8 cellular contexts compared by ENCODE assay signal in the genomic region with DNA sequence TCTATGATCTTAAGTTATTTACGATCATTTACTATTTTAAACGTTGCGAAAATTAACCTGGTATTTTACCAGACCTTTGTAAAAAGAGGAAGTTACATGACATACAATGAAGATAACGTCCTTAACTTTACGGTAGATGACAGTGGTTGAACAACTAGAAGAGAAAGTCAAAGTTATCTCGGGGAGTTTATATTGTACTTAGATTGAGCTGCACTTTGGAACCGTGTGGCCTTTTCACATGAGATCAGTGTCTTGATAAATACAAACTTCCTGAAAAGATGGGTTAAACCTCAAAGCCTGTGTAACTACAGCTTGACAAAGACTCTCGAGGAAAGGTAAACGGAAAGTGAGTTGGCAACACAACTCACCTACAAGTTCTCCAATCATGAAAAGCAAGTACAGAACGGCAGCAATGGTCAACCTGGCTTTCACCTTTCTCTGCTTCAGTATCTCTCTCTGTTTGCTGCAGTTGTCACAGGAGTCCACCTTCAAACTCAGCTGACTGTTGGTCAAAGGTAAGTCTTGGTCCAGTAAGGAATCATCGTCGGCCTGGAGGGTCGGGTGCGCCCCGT. TPM values are rescaled to one million over a fixed set of nuclear protein-coding genes. Genes with fewer than 3 reads are reported as not detected.
DNase-seq lines count a peak whose midpoint lies in the region; ATAC-seq, FAIRE-seq and TF ChIP-seq lines count a peak whose summit lies in the region.

No MANE protein-coding gene starts in this region.

- TF ChIP-seq POLR2A in upper lobe of left lung (IDR thresholded peaks at IDR 0.05): no peak

- no peak for FAIRE-seq in bronchial epithelial cell (lab: Jason Lieb, UNC)

- DNase-seq in GM20000 (ENCODE audit: low spot score) (peak; percentile 57), NCI-H526 (lab: John Stamatoyannopoulos, UW) (peak; percentile 17 to 32), bronchial epithelial cell (ENCODE audit: low read depth) (peak; percentile 39), lung (ENCODE audit: low spot score) (no peak), upper lobe of left lung (no peak), HCEC 1CT (no peak)
- DNase-seq in stimulated activated CD4-positive, alpha-beta T cell treated with anti-CD3 and anti-CD28 coated beads, Interleukin-4, amount 100 ng/mL, for 1 hour: no peak

- H3K4me3 ChIP-seq in bronchial epithelial cell (ENCODE audit: low read depth, low read length): peak overlapping the region; percentile 60
- H3K4me3 ChIP-seq in lung: peak overlapping the region; percentile 63
- peak overlapping the region; percentile 67 to 91 (median 80) for H3K4me3 ChIP-seq in upper lobe of left lung

- H3K27ac ChIP-seq in C4-2B (peak overlapping the region; percentile 91), lung (ENCODE audit: low read depth in 1 of 2, low read length in 1 of 2) (peak overlapping the region in 1 of 2 donors; percentile 48), upper lobe of left lung (peak overlapping the region; percentile 69 to 86 (median 78))

- peaks cover 0 to 7% of the 10 kb centered on the region in 2 donors for H3K4me1 ChIP-seq in lung (ENCODE audit: control insufficient read depth in 2 of 2, insufficient read depth in 2 of 2, low read length in 2 of 2)
- H3K4me1 ChIP-seq in upper lobe of left lung: peaks cover 13 to 20% (median 17%) of the 10 kb centered on the region in 4 donors

- no peaks in the 10 kb centered on the region for H3K9me3 ChIP-seq in lung (ENCODE audit: control insufficient read depth in 2 of 2, insufficient read depth in 1 of 2, low read length in 1 of 2)
- no peaks in the 10 kb centered on the region for H3K9me3 ChIP-seq in upper lobe of left lung

- ATAC-seq in lung (ENCODE audit: insufficient read depth, low FRiP score) (no peak), upper lobe of left lung (ENCODE audit: low FRiP score in 2 of 2) (no peak)

- TF ChIP-seq CTCF in C4-2B (conservative IDR thresholded peaks at IDR 0.05): no peak
- no peak for TF ChIP-seq CTCF in GM20000 (IDR thresholded peaks at IDR 0.05; ENCODE audit: extremely low read depth, missing control alignments)
- no peak for TF ChIP-seq CTCF in bronchial epithelial cell (IDR thresholded peaks at IDR 0.05; ENCODE audit: insufficient read depth, low read length, severe bottlenecking)
- no peak for TF ChIP-seq CTCF in lung (IDR thresholded peaks at IDR 0.05; ENCODE audit: control extremely low read depth, extremely low read depth)
- TF ChIP-seq CTCF in upper lobe of left lung (IDR thresholded peaks at IDR 0.05): no peak

- 4 to 6% methylated on average over 15 of the region's 15 CpGs for WGBS in lung, 2 donors
- 6 to 7% methylated on average over 15 of the region's 15 CpGs for WGBS in upper lobe of left lung, 2 donors

- no peak for TF ChIP-seq EP300 in upper lobe of left lung (IDR thresholded peaks at IDR 0.05)

- H3K27me3 ChIP-seq in bronchial epithelial cell (ENCODE audit: control insufficient read depth, insufficient read depth, low read length) (no peaks in the 10 kb centered on the region), lung (ENCODE audit: control insufficient read depth, insufficient read depth) (no peaks in the 10 kb centered on the region), upper lobe of left lung (no peaks in the 10 kb centered on the region)

- H3K36me3 ChIP-seq in bronchial epithelial cell (ENCODE audit: control insufficient read depth, insufficient read depth, low read length) (no peaks in the 10 kb centered on the region), lung (ENCODE audit: control insufficient read depth in 2 of 2, insufficient read depth in 2 of 2, low read length in 2 of 2) (peaks cover 0 to 1% of the 10 kb centered on the region in 2 donors), upper lobe of left lung (peaks cover 0 to 2% (median 0%) of the 10 kb centered on the region in 4 donors)

RNA-seq across cellular contexts. Expression of gene SLC30A4, which starts 0.9 kb away (rescaled TPM):
- 3.4 and 6.1 TPM in 2 replicates for total RNA-seq in bronchial epithelial cell
- total RNA-seq in lung: 1 to 10 TPM; 4.5 to 7.8 TPM
- 1 to 10 TPM; 1.0 to 1.4 TPM for polyA plus RNA-seq in lung
- total RNA-seq in upper lobe of left lung: 1 to 10 TPM; 1.4 to 7.3 (median 5.6) TPM

Comparison
In these comparisons a context has a peak if more than half of its experiments do, and no peak if none do; other contexts are left out.
1. DNase-seq: peak in GM20000 (single experiment), NCI-H526 (2 of 2) and bronchial epithelial cell (single experiment); none in lung (single experiment), upper lobe of left lung (0 of 2), HCEC 1CT (single experiment) and stimulated activated CD4-positive, alpha-beta T cell treated with anti-CD3 and anti-CD28 coated beads, Interleukin-4, amount 100 ng/mL, for 1 hour (single experiment).
2. Peak in every context shown above with its lines, with median percentiles within 50 percentile points of each other: H3K4me3 ChIP-seq.